In the genomic region with DNA sequence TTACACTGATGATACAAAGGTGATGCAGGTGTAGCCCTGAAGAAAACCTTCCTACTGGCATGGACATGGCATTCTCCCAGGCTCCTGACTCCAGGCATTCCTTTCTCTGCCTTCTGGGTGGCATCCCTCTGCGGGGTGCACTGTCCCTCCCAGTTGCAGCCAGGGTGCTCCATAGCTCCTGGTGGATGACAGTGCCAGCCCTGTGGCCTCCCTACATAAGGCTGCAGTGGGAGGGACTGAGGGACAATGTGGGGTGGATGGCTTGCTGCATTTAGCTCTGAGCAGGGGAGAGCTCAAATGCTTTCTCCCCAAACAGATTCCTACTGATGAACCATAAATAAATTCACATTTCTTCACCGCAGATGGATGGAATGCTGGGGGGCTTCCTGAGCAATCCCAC, we compare ENCODE assay signal across 22 cellular contexts.
DNase-seq lines count a peak whose midpoint lies in the region; ATAC-seq, FAIRE-seq and TF ChIP-seq lines count a peak whose summit lies in the region.
"Had no signal": no experiment of that assay in that cellular context is flagged by ENCODE, and none has a peak within 500 bp of the region (broad histone marks: within the 10 kb centered on the region; RNA-seq: fewer than 3 reads in every experiment).

No MANE protein-coding gene starts in this region.

- no peak for TF ChIP-seq POLR2A in H1 (IDR thresholded peaks at IDR 0.05; ENCODE audit: control extremely low read depth in 1 of 2, low read depth in 2 of 2, low read length in 2 of 2)

- no peak overlapping the region for H3K27ac ChIP-seq in H1 (ENCODE audit: low read depth, low read length)
- H3K27ac ChIP-seq in neuronal stem cell (replicated peaks; ENCODE audit: low read length) = no peak overlapping the region
- H3K27ac ChIP-seq in temporal lobe (ENCODE audit: low read depth, low read length) = peak overlapping the region; percentile 39
- H3K27ac ChIP-seq: 22Rv1; A549; BLaER1 treated with 17β-estradiol and CSF1 and Interleukin-3, amounts not matched to agents 10 nM and 100 nM; C4-2B had no signal

- H3K4me1 ChIP-seq in H1 (replicated peaks in 1 of 4; ENCODE audit: control insufficient read depth in 3 of 4, insufficient read depth in 4 of 4, low read length in 3 of 4) (peaks cover 6 to 28% (median 20%) of the 10 kb centered on the region in 4 experiments), neuronal stem cell (ENCODE audit: control insufficient read depth in 2 of 2, insufficient read depth in 1 of 2, low read depth in 1 of 2, low read length in 2 of 2) (peaks cover 2 to 15% of the 10 kb centered on the region in 2 donors)
- H3K4me1 ChIP-seq: A549, Caco-2 had no signal

- H3K4me2 ChIP-seq in H1 (ENCODE audit: insufficient read depth in 1 of 2, low read depth in 2 of 2, low read length in 2 of 2) (no peak overlapping the region), neuronal stem cell (ENCODE audit: insufficient read depth, low read length, poor library complexity, severe bottlenecking) (no peak overlapping the region)
- H3K4me2 ChIP-seq: A549; BLaER1 treated with 17β-estradiol and CSF1 and Interleukin-3, amounts not matched to agents 10 nM and 100 nM had no signal

- no peak for TF ChIP-seq EP300 in H1 (IDR thresholded peaks at IDR 0.05; ENCODE audit: borderline replicate concordance in 1 of 2, low read depth in 2 of 2, low read length in 2 of 2)

- no peaks in the 10 kb centered on the region for H4K20me1 ChIP-seq in H1 (replicated peaks in 1 of 2; ENCODE audit: control insufficient read depth in 1 of 2, insufficient read depth in 2 of 2, low read length in 2 of 2)
- H4K20me1 ChIP-seq: BLaER1 treated with 17β-estradiol and CSF1 and Interleukin-3, amounts not matched to agents 10 nM and 100 nM had no signal

- no peak for ATAC-seq in HG03135 (IDR thresholded peaks at IDR 0.05; ENCODE audit: unreplicated experiment)
- ATAC-seq in effector memory CD8-positive, alpha-beta T cell (replicated peaks) = no peak
- ATAC-seq: A549; CD8-positive, alpha-beta T cell had no signal

- H2AK5ac ChIP-seq in H1 (ENCODE audit: low read depth, low read length) (no peak overlapping the region), neuronal stem cell (ENCODE audit: low read depth, low read length) (no peak overlapping the region)

- POLR2A ChIA-PET in H1 (lab: Charles Lee; ENCODE audit: partially characterized antibody) = no interaction called here

- H3K23ac ChIP-seq in H1 (ENCODE audit: insufficient read length) (no peak overlapping the region), neuronal stem cell (ENCODE audit: low read depth, low read length, poor library complexity) (no peak overlapping the region)

- H3K4me3 ChIP-seq in H1 (ENCODE audit: extremely low read depth in 1 of 4, insufficient read depth in 2 of 4, low read depth in 3 of 4, low read length in 4 of 4) (no peak overlapping the region), neuronal stem cell (ENCODE audit: low read length in 2 of 2) (no peak overlapping the region)
- H3K4me3 ChIP-seq: A549; BLaER1 treated with 17β-estradiol and CSF1 and Interleukin-3, amounts not matched to agents 10 nM and 100 nM had no signal

- H4K5ac ChIP-seq in H1 (ENCODE audit: insufficient read length, low read depth, low read length) = no peak overlapping the region

- H2BK15ac ChIP-seq in H1 (ENCODE audit: low read length) (peak overlapping the region; percentile 88; the same call in 1 of the 2 replicates), neuronal stem cell (ENCODE audit: low read length) (no peak overlapping the region)

- H3K9ac ChIP-seq in H1 (replicated peaks in 1 of 4; ENCODE audit: extremely low read depth in 1 of 4, low read depth in 3 of 4, low read length in 3 of 4) (no peak overlapping the region), neuronal stem cell (ENCODE audit: low read depth, low read length, poor library complexity) (no peak overlapping the region)
- H3K9ac ChIP-seq: BLaER1 treated with 17β-estradiol and CSF1 and Interleukin-3, amounts not matched to agents 10 nM and 100 nM had no signal

- no peaks in the 10 kb centered on the region for H3K9me3 ChIP-seq in H1 (ENCODE audit: insufficient read depth in 2 of 2, low read depth in 1 of 2, low read length in 1 of 2)
- H3K9me3 ChIP-seq in neuronal stem cell (replicated peaks in 1 of 2; ENCODE audit: control insufficient read depth in 2 of 2, insufficient read depth in 1 of 2, low read depth in 1 of 2, low read length in 2 of 2) = peaks cover 0 to 2% of the 10 kb centered on the region in 2 donors
- H3K9me3 ChIP-seq: A549; BLaER1 treated with 17β-estradiol and CSF1 and Interleukin-3, amounts not matched to agents 10 nM and 100 nM; Caco-2 had no signal

- H3K4me1 Mint-ChIP-seq in effector memory CD8-positive, alpha-beta T cell (ENCODE audit: low read depth in 2 of 2) = no peaks in the 10 kb centered on the region
- H3K4me1 Mint-ChIP-seq: B cell had no signal

- no peak for FAIRE-seq in H1 (lab: Jason Lieb, UNC)
- FAIRE-seq: A549, D721Med, G401.6, GM12891, GM19239 had no signal

- H2BK5ac ChIP-seq in H1 (ENCODE audit: low read depth, low read length) (no peak overlapping the region), neuronal stem cell (ENCODE audit: low read length) (peak overlapping the region; percentile 42)

- H2AFZ ChIP-seq in H1 (ENCODE audit: low read length) (no peak overlapping the region), neuronal stem cell (ENCODE audit: low read length) (no peak overlapping the region)

- H2BK120ac ChIP-seq in H1 (replicated peaks; ENCODE audit: low read depth, low read length) (no peak overlapping the region), neuronal stem cell (ENCODE audit: low read depth, low read length) (no peak overlapping the region)

- H3K79me1 ChIP-seq in H1 (ENCODE audit: low read depth, low read length) (no peaks in the 10 kb centered on the region), neuronal stem cell (ENCODE audit: low read depth, low read length) (no peaks in the 10 kb centered on the region)

- no peak overlapping the region for H3K4me3 Mint-ChIP-seq in effector memory CD8-positive, alpha-beta T cell
- H3K4me3 Mint-ChIP-seq: B cell; CD4-positive, alpha-beta T cell; CD8-positive, alpha-beta T cell had no signal

- peaks cover 55 to 64% of the 10 kb centered on the region in 2 donors for H3K27me3 Mint-ChIP-seq in effector memory CD8-positive, alpha-beta T cell

- no peak for TF ChIP-seq RAD21 in H1 (IDR thresholded peaks at IDR 0.05 in 1 of 2, conservative IDR thresholded peaks at IDR 0.05 in 1 of 2; ENCODE audit: low read depth in 2 of 2, low read length in 2 of 2)

- H4K8ac ChIP-seq in H1 (ENCODE audit: extremely low read depth, insufficient read depth, low read length) = no peak overlapping the region
- no peak overlapping the region for H4K8ac ChIP-seq in neuronal stem cell (ENCODE audit: low read depth, low read length)

- no peak overlapping the region for H3K14ac ChIP-seq in H1 (ENCODE audit: insufficient read length)
- H3K14ac ChIP-seq in neuronal stem cell (ENCODE audit: low read length) = no peak overlapping the region

- H3K36me3 ChIP-seq in H1 (ENCODE audit: control insufficient read depth in 2 of 4, insufficient read depth in 4 of 4, low read length in 3 of 4) (no peaks in the 10 kb centered on the region), neuronal stem cell (replicated peaks in 1 of 2; ENCODE audit: control insufficient read depth in 2 of 2, insufficient read depth in 2 of 2, low read length in 2 of 2) (no peaks in the 10 kb centered on the region)
- H3K36me3 ChIP-seq: BLaER1 treated with 17β-estradiol and CSF1 and Interleukin-3, amounts not matched to agents 10 nM and 100 nM had no signal

- H3K79me2 ChIP-seq in H1 (ENCODE audit: control insufficient read depth in 1 of 2, insufficient read depth in 2 of 2, low read length in 2 of 2) = no peaks in the 10 kb centered on the region

- H3K27ac Mint-ChIP-seq in effector memory CD8-positive, alpha-beta T cell = no peak overlapping the region
- H3K27ac Mint-ChIP-seq: B cell; CD4-positive, alpha-beta T cell; CD8-positive, alpha-beta T cell had no signal

- H2BK12ac ChIP-seq in H1 (ENCODE audit: low read depth, low read length) (no peak overlapping the region), neuronal stem cell (ENCODE audit: low read length) (no peak overlapping the region)

- no peak overlapping the region for H2BK20ac ChIP-seq in H1 (ENCODE audit: low read length)

- CTCF ChIA-PET in H1 (lab: Charles Lee; ENCODE audit: partially characterized antibody) = interaction anchor here (0.8 to 1.7 kb wide), 5 partner anchors 12 to 125 kb away, joined by 3 to 4 read pairs (median 3); no protein-coding TSS in a partner anchor

- H3K18ac ChIP-seq in H1 (ENCODE audit: extremely low read depth, low read length) = no peak overlapping the region; the same call in 1 of the 2 replicates
- no peak overlapping the region for H3K18ac ChIP-seq in neuronal stem cell (ENCODE audit: low read length)

- H3K27me3 ChIP-seq in H1 (replicated peaks in 1 of 4; ENCODE audit: control insufficient read depth in 3 of 4, extremely low read depth in 1 of 4, insufficient read depth in 3 of 4, low read length in 3 of 4) (no peaks in the 10 kb centered on the region), neuronal stem cell (ENCODE audit: control insufficient read depth in 3 of 3, insufficient read depth in 3 of 3, low read depth in 1 of 3, low read length in 3 of 3) (peaks cover 0 to 4% (median 0%) of the 10 kb centered on the region in 3 experiments)
- H3K27me3 ChIP-seq: BLaER1 treated with 17β-estradiol and CSF1 and Interleukin-3, amounts not matched to agents 10 nM and 100 nM had no signal

- no peaks in the 10 kb centered on the region for H3K36me3 Mint-ChIP-seq in effector memory CD8-positive, alpha-beta T cell (ENCODE audit: insufficient read depth)
- H3K36me3 Mint-ChIP-seq: CD8-positive, alpha-beta T cell had no signal

- H3K9me3 Mint-ChIP-seq in effector memory CD8-positive, alpha-beta T cell = no peaks in the 10 kb centered on the region
- H3K9me3 Mint-ChIP-seq: CD4-positive, alpha-beta T cell; CD8-positive, alpha-beta T cell had no signal

- WGBS in H1 (ENCODE audit: extremely low coverage in 1 of 2, insufficient coverage in 1 of 2, insufficient read length in 1 of 2, insufficient replicate concordance in 2 of 2, low coverage in 1 of 2, low lambda C conversion rate in 2 of 2, missing lambda C conversion rate in 1 of 2), 2 experiments = 83% methylated on average over 2 of the region's 2 CpGs; no CpG with 5 or more reads in 1 of the 2 experiments
- no CpG with 5 or more reads among the region's 2 CpGs for WGBS in neuronal stem cell (ENCODE audit: extremely low coverage in 2 of 2, insufficient read length in 2 of 2, insufficient replicate concordance in 1 of 2), 2 donors

- no peaks in the 10 kb centered on the region for H3K23me2 ChIP-seq in H1 (ENCODE audit: low read depth, low read length)

- DNase-seq in H1 (ENCODE audit: low read depth in 1 of 2, low spot score in 2 of 2) (no peak), neuronal stem cell (ENCODE audit: low spot score) (no peak), activated gamma-delta T cell (lab: John Stamatoyannopoulos, UW) (no peak)
- no peak for DNase-seq in effector memory CD8-positive, alpha-beta T cell
- DNase-seq: AML-193; Caco-2; Calu3; CD4-positive, alpha-beta T cell; CD8-positive, alpha-beta T cell; DMS79 treated with DMSO at 0.1 percent for 48 hours; GF-D8 had no signal

- no peak for TF ChIP-seq CTCF in H1 (IDR thresholded peaks at IDR 0.05; ENCODE audit: control extremely low read depth in 1 of 3, insufficient read depth in 1 of 3, low read depth in 1 of 3, low read length in 3 of 3)

- H3K4ac ChIP-seq in H1 (replicated peaks; ENCODE audit: insufficient read length, low read depth, low read length) (no peak overlapping the region), neuronal stem cell (ENCODE audit: low read length) (no peak overlapping the region)

- no peak overlapping the region for H4K91ac ChIP-seq in H1 (replicated peaks; ENCODE audit: insufficient read length, low read length)
- H4K91ac ChIP-seq in neuronal stem cell (ENCODE audit: low read depth, low read length, poor library complexity) = no peak overlapping the region

- H3K56ac ChIP-seq in H1 (replicated peaks; ENCODE audit: insufficient read length, low read depth, low read length) = no peak overlapping the region
